Comparison of ENCODE assay signal across 13 cellular contexts in the genomic region with DNA sequence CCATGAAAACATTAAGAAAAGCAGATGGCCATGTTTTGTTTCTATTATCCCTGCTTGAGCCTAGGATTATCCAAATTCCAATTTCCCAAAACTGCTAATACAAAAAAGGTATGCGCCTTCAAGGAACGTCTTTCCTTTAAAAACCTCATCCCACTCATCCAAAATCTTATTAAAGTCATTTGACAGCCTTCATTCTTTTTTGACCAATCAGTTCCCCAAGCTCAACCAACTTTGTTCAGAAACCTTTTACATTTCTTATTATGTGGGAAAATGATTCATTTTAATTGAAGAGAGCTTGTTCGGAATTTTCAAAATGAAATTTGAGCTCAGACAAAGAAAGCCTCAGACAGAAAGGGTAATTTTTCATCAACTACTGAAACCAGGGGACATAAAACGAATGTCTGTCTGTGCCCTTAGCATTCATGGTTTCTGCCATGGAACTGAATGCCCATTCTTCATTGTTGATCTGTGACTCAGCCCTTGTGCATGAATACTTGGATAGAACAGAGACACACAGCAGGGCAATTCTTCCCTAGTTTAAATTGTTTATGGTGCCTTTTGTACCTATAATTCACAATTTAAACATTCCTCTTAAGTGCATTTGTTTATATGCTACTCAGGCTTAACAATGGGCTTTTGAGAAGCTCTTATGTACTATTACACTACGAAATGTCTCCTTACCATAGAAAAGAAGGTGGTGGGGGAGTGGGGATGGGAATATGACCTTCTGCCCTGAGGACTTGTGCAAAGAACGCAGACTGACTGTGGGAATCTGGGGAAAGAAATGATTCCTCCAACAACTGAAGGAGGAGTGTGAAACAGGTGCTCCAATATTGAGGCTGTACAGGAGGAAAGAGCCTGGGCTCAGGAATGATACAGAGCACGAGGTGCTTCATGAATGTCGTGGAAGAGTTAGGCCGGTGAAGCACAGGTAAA. TPM values are rescaled to one million over a fixed set of nuclear protein-coding genes. Genes with fewer than 3 reads are reported as not detected.
DNase-seq lines count a peak whose midpoint lies in the region; ATAC-seq, FAIRE-seq and TF ChIP-seq lines count a peak whose summit lies in the region.
"Had no signal": no experiment of that assay in that cellular context is flagged by ENCODE, and none has a peak within 500 bp of the region (broad histone marks: within the 10 kb centered on the region; RNA-seq: fewer than 3 reads in every experiment).

No MANE protein-coding gene starts in this region.

- H2BK120ac ChIP-seq in mesenchymal stem cell (ENCODE audit: low read depth, low read length), result no peak overlapping the region

- H2AK5ac ChIP-seq in mesenchymal stem cell (ENCODE audit: low read length, severe bottlenecking), result no peak overlapping the region

- no peak overlapping the region for H2BK15ac ChIP-seq in mesenchymal stem cell (ENCODE audit: low read depth, poor library complexity, severe bottlenecking)

- TF ChIP-seq POLR2A in A549 (IDR thresholded peaks at IDR 0.05; ENCODE audit: low read length), result no peak

- POLR2A ChIA-PET in A549 (lab: Yijun Ruan, JAX), result no interaction called here

- CTCF ChIA-PET in A549 (lab: Yijun Ruan, JAX), result interaction anchor here (3.4 kb wide), 1 partner anchor 11 kb away, joined by 14 read pairs; no protein-coding TSS in a partner anchor

- peaks cover 8% of the 10 kb centered on the region; the same call in 1 of the 3 replicates for H3K9me3 ChIP-seq in A549
- H3K9me3 ChIP-seq in mesenchymal stem cell (ENCODE audit: control insufficient read depth, low read length), result no peaks in the 10 kb centered on the region

- no peak overlapping the region for H2AFZ ChIP-seq in mesenchymal stem cell (ENCODE audit: low read depth, low read length)

- no peaks in the 10 kb centered on the region for H3K27me3 ChIP-seq in mesenchymal stem cell (ENCODE audit: control insufficient read depth in 1 of 2, insufficient read depth in 1 of 2, low read length in 2 of 2)

- H3K4ac ChIP-seq in mesenchymal stem cell (ENCODE audit: low read depth in 1 of 2, low read length in 2 of 2), result no peak overlapping the region

- FAIRE-seq in A549 (lab: Jason Lieb, UNC), result no peak

- H3K4me1 ChIP-seq in A549 (peaks cover 9% of the 10 kb centered on the region), mesenchymal stem cell (ENCODE audit: control insufficient read depth, insufficient read depth, low read depth, low read length) (no peaks in the 10 kb centered on the region)

- H3K4me3 ChIP-seq in A549 (no peak overlapping the region), choroid plexus epithelial cell (ENCODE audit: low read depth, low read length) (no peak overlapping the region), mesenchymal stem cell (ENCODE audit: insufficient read depth in 1 of 2, low read depth in 1 of 2, low read length in 2 of 2) (no peak overlapping the region)

- H3K79me1 ChIP-seq in mesenchymal stem cell (replicated peaks; ENCODE audit: low read length, poor library complexity, severe bottlenecking), result peaks cover 2% of the 10 kb centered on the region

- no peak overlapping the region for H3K9ac ChIP-seq in mesenchymal stem cell (ENCODE audit: low read length)

- TF ChIP-seq RAD21 in A549 (conservative IDR thresholded peaks at IDR 0.05 in 1 of 2, IDR thresholded peaks at IDR 0.05 in 1 of 2), result no peak

- no peak overlapping the region for H3K18ac ChIP-seq in mesenchymal stem cell (ENCODE audit: low read depth in 1 of 2, low read length in 2 of 2)

- H3K14ac ChIP-seq in mesenchymal stem cell (ENCODE audit: low read length in 2 of 2), result no peak overlapping the region

- TF ChIP-seq EP300 in A549 (IDR thresholded peaks at IDR 0.05), result no peak

- no peak overlapping the region for H4K91ac ChIP-seq in mesenchymal stem cell (ENCODE audit: low read length)

- H3K23ac ChIP-seq in mesenchymal stem cell (ENCODE audit: low read length in 2 of 2), result peak overlapping the region in 1 of 2 experiments; percentile 42

- H2BK5ac ChIP-seq in mesenchymal stem cell (ENCODE audit: low read depth, low read length, poor library complexity, severe bottlenecking), result no peak overlapping the region

- H3K27ac ChIP-seq in A549 (peak overlapping the region in 1 of 2 experiments; percentile 48; a peak in 2 of 6 replicates), mesenchymal stem cell (ENCODE audit: low read length, poor library complexity, severe bottlenecking) (no peak overlapping the region)

- H3K4me2 ChIP-seq in A549, result peak overlapping the region; percentile 19; the same call in 1 of the 3 replicates
- no peak overlapping the region for H3K4me2 ChIP-seq in mesenchymal stem cell (ENCODE audit: low read length, poor library complexity, severe bottlenecking)

- H4K8ac ChIP-seq in mesenchymal stem cell (ENCODE audit: low read length), result no peak overlapping the region

- ATAC-seq in A549, result peak in 1 of 2 experiments; percentile 34; a peak in 1 of 6 replicates
- no peak for ATAC-seq in HG03025 (IDR thresholded peaks at IDR 0.05; ENCODE audit: low FRiP score, unreplicated experiment)
- no peak for ATAC-seq in GM19455 (IDR thresholded peaks at IDR 0.05; ENCODE audit: unreplicated experiment)
- ATAC-seq: stimulated activated memory B cell treated with anti-CD40 and anti-IgM and Interleukin-4, amounts not matched to agents 10 μg/mL and 1 μg/mL and 100 μg/mL, for 72 hours had no signal

- no peaks in the 10 kb centered on the region for H3K36me3 ChIP-seq in mesenchymal stem cell (ENCODE audit: control insufficient read depth in 1 of 2, insufficient read depth in 2 of 2, low read depth in 1 of 2, low read length in 2 of 2)

- no peak for TF ChIP-seq CTCF in A549 (IDR thresholded peaks at IDR 0.05)
- no peak for TF ChIP-seq CTCF in choroid plexus epithelial cell (conservative IDR thresholded peaks at IDR 0.05; ENCODE audit: low read depth, low read length)

- WGBS in A549 (ENCODE audit: missing lambda C conversion rate), result 86% methylated on average over 9 of the region's 9 CpGs
- 72% methylated on average over 8 of the region's 9 CpGs for WGBS in mesenchymal stem cell

- DNase-seq in A549 (ENCODE audit: low read depth in 1 of 2, low spot score in 1 of 2) (no peak), LHCN-M2 (ENCODE audit: low read depth) (peak; percentile 59), choroid plexus epithelial cell (ENCODE audit: low read depth) (peak; percentile 20), mesenchymal stem cell (peak; percentile 27)
- DNase-seq in stimulated activated CD4-positive, alpha-beta T cell treated with anti-CD3 and anti-CD28 coated beads, Interleukin-2, amount 100 ng/mL, for 48 hours, result no peak
- DNase-seq in stimulated activated naive CD4-positive, alpha-beta T cell (lab: John Stamatoyannopoulos, UW), result no peak
- DNase-seq: activated CD4-positive, alpha-beta memory T cell treated with anti-CD3 and anti-CD28 coated beads, Interleukin-2, amount 10 ng/mL, durations not matched to agents 7 days and 5 days; effector memory CD4-positive, alpha-beta T cell; NCI-H2029; nephron progenitor cell had no signal

- H2BK12ac ChIP-seq in mesenchymal stem cell (ENCODE audit: low read length in 2 of 2), result peak overlapping the region in 1 of 2 experiments; percentile 10

TF ChIP-seq in A549, 52 proteins besides CTCF, POLR2A, EP300 and RAD21:
- TF ChIP-seq, protein P1, sequence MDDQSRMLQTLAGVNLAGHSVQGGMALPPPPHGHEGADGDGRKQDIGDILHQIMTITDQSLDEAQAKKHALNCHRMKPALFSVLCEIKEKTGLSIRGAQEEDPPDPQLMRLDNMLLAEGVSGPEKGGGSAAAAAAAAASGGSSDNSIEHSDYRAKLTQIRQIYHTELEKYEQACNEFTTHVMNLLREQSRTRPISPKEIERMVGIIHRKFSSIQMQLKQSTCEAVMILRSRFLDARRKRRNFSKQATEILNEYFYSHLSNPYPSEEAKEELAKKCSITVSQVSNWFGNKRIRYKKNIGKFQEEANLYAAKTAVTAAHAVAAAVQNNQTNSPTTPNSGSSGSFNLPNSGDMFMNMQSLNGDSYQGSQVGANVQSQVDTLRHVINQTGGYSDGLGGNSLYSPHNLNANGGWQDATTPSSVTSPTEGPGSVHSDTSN (IDR thresholded peaks at IDR 0.05), result no peak
- no peak for TF ChIP-seq FOXS1 (CRISPR knock-in tag; IDR thresholded peaks at IDR 0.05)
- no peak for TF ChIP-seq NPAS2 (CRISPR knock-in tag; IDR thresholded peaks at IDR 0.05; ENCODE audit: borderline replicate concordance)
- no peak for TF ChIP-seq MAZ (IDR thresholded peaks at IDR 0.05; ENCODE audit: borderline replicate concordance, low read depth, low read length)
- no peak for TF ChIP-seq ZSCAN20 (CRISPR knock-in tag; IDR thresholded peaks at IDR 0.05)
- no peak for TF ChIP-seq MAFK (IDR thresholded peaks at IDR 0.05; ENCODE audit: partially characterized antibody)
- TF ChIP-seq TFCP2L1 (CRISPR knock-in tag; IDR thresholded peaks at IDR 0.05), result no peak
- no peak for TF ChIP-seq HEYL (CRISPR knock-in tag; IDR thresholded peaks at IDR 0.05)
- TF ChIP-seq SREBF2 (IDR thresholded peaks at IDR 0.05), result no peak

RNA-seq across cellular contexts. Expression of a gene that starts 49.8 kb away (rescaled TPM):
- polyA plus RNA-seq in A549 (2011; rRNA removed), result not detected in 2 replicates
- polyA plus RNA-seq in A549 (2012; cell fraction: cytosol; rRNA removed), result not detected in 2 replicates
- polyA plus RNA-seq in A549 (2012; cell fraction: nucleus; rRNA removed), result not detected in 2 replicates
- not detected in 3 replicates for polyA plus RNA-seq in A549 (2017; fragmentation: RNase III; extraction: RNeasy Plus Mini Kit Qiagen cat#74134 plus additional on column Dnase treatment)
- not detected in 2 replicates for polyA minus RNA-seq in A549 (2011; rRNA and poly(A)+ RNA removed)
- total RNA-seq in LHCN-M2 (2014; rRNA removed), result not detected in 2 replicates
- 0.04 TPM for polyA plus RNA-seq in LHCN-M2 (2012)
- 0.03 TPM for polyA plus RNA-seq in mesenchymal stem cell (2013, experiment 1 of 2)
- polyA plus RNA-seq in mesenchymal stem cell (2013, experiment 2 of 2), result 0.01 TPM
- total RNA-seq: activated CD4-positive, alpha-beta memory T cell treated with anti-CD3 and anti-CD28 coated beads, Interleukin-2, amount 10 ng/mL, durations not matched to agents 7 days and 5 days had no signal

Comparison
In these comparisons a context has a peak if more than half of its experiments do, and no peak if none do; other contexts are left out.
1. DNase-seq: peak in LHCN-M2 (single experiment), choroid plexus epithelial cell (single experiment) and mesenchymal stem cell (single experiment); none in A549 (0 of 2), stimulated activated CD4-positive, alpha-beta T cell treated with anti-CD3 and anti-CD28 coated beads, Interleukin-2, amount 100 ng/mL, for 48 hours (0 of 2) and stimulated activated naive CD4-positive, alpha-beta T cell (0 of 6).